ENCODE assay signal across 2 cellular contexts in genomic region chr7:134290286-134290685, GRCh38.
TF ChIP-seq lines count a peak whose summit lies in the region.

No MANE protein-coding gene starts in this region.

TF ChIP-seq in IMR-90, 13 proteins besides CTCF, POLR2A, EP300 and RAD21:
- TF ChIP-seq RFX5 (IDR thresholded peaks at IDR 0.05; ENCODE audit: low read depth, low read length), result no peak
- no peak for TF ChIP-seq CEBPB (IDR thresholded peaks at IDR 0.05; ENCODE audit: low read depth, low read length)
- TF ChIP-seq FOS (IDR thresholded peaks at IDR 0.05; ENCODE audit: low read depth, low read length), result no peak
- TF ChIP-seq MAZ (IDR thresholded peaks at IDR 0.05; ENCODE audit: borderline replicate concordance, low read depth, low read length), result no peak
- no peak for TF ChIP-seq USF2 (IDR thresholded peaks at IDR 0.05; ENCODE audit: low read depth, low read length)
- no peak for TF ChIP-seq CHD1 (IDR thresholded peaks at IDR 0.05; ENCODE audit: low read depth, low read length)
- TF ChIP-seq RCOR1 (IDR thresholded peaks at IDR 0.05; ENCODE audit: insufficient replicate concordance, low read length), result no peak
- TF ChIP-seq, protein P1, sequence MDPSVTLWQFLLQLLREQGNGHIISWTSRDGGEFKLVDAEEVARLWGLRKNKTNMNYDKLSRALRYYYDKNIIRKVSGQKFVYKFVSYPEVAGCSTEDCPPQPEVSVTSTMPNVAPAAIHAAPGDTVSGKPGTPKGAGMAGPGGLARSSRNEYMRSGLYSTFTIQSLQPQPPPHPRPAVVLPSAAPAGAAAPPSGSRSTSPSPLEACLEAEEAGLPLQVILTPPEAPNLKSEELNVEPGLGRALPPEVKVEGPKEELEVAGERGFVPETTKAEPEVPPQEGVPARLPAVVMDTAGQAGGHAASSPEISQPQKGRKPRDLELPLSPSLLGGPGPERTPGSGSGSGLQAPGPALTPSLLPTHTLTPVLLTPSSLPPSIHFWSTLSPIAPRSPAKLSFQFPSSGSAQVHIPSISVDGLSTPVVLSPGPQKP (IDR thresholded peaks at IDR 0.05; ENCODE audit: borderline replicate concordance, low read depth, low read length), result no peak
- no peak for TF ChIP-seq MXI1 (IDR thresholded peaks at IDR 0.05; ENCODE audit: borderline replicate concordance, low read depth, low read length)
- TF ChIP-seq NFE2L2 (IDR thresholded peaks at IDR 0.05; ENCODE audit: low read depth, low read length), result no peak
- TF ChIP-seq MAFK (IDR thresholded peaks at IDR 0.05; ENCODE audit: low read depth, low read length), result no peak
- no peak for TF ChIP-seq BHLHE40 (IDR thresholded peaks at IDR 0.05; ENCODE audit: low read depth, low read length)
- no peak for TF ChIP-seq SMC3 (IDR thresholded peaks at IDR 0.05; ENCODE audit: low read depth, low read length)

TF ChIP-seq in K562, 482 proteins besides CTCF, POLR2A, EP300 and RAD21:
- TF ChIP-seq NFXL1 (CRISPR knock-in tag; IDR thresholded peaks at IDR 0.05) (no peak), ZNF143 (CRISPR knock-in tag; IDR thresholded peaks at IDR 0.05) (no peak), KLF1 (tag; IDR thresholded peaks at IDR 0.05) (0 out of 2 replicates have a peak, but pooled peaks have one; percentile 40), ZNF512 (tag; IDR thresholded peaks at IDR 0.05) (no peak), CTBP1 (IDR thresholded peaks at IDR 0.05; ENCODE audit: borderline replicate concordance) (no peak), SNIP1 (IDR thresholded peaks at IDR 0.05; ENCODE audit: low read depth) (no peak)
- TF ChIP-seq, protein P2, sequence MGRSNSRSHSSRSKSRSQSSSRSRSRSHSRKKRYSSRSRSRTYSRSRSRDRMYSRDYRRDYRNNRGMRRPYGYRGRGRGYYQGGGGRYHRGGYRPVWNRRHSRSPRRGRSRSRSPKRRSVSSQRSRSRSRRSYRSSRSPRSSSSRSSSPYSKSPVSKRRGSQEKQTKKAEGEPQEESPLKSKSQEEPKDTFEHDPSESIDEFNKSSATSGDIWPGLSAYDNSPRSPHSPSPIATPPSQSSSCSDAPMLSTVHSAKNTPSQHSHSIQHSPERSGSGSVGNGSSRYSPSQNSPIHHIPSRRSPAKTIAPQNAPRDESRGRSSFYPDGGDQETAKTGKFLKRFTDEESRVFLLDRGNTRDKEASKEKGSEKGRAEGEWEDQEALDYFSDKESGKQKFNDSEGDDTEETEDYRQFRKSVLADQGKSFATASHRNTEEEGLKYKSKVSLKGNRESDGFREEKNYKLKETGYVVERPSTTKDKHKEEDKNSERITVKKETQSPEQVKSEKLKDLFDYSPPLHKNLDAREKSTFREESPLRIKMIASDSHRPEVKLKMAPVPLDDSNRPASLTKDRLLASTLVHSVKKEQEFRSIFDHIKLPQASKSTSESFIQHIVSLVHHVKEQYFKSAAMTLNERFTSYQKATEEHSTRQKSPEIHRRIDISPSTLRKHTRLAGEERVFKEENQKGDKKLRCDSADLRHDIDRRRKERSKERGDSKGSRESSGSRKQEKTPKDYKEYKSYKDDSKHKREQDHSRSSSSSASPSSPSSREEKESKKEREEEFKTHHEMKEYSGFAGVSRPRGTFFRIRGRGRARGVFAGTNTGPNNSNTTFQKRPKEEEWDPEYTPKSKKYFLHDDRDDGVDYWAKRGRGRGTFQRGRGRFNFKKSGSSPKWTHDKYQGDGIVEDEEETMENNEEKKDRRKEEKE (IDR thresholded peaks at IDR 0.05; ENCODE audit: borderline replicate concordance in 1 of 2, control insufficient read depth in 1 of 2, low read depth in 2 of 2, low read length in 1 of 2), result no peak
- TF ChIP-seq, protein P3, sequence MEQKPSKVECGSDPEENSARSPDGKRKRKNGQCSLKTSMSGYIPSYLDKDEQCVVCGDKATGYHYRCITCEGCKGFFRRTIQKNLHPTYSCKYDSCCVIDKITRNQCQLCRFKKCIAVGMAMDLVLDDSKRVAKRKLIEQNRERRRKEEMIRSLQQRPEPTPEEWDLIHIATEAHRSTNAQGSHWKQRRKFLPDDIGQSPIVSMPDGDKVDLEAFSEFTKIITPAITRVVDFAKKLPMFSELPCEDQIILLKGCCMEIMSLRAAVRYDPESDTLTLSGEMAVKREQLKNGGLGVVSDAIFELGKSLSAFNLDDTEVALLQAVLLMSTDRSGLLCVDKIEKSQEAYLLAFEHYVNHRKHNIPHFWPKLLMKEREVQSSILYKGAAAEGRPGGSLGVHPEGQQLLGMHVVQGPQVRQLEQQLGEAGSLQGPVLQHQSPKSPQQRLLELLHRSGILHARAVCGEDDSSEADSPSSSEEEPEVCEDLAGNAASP (IDR thresholded peaks at IDR 0.05), result no peak
